In the genomic region with DNA sequence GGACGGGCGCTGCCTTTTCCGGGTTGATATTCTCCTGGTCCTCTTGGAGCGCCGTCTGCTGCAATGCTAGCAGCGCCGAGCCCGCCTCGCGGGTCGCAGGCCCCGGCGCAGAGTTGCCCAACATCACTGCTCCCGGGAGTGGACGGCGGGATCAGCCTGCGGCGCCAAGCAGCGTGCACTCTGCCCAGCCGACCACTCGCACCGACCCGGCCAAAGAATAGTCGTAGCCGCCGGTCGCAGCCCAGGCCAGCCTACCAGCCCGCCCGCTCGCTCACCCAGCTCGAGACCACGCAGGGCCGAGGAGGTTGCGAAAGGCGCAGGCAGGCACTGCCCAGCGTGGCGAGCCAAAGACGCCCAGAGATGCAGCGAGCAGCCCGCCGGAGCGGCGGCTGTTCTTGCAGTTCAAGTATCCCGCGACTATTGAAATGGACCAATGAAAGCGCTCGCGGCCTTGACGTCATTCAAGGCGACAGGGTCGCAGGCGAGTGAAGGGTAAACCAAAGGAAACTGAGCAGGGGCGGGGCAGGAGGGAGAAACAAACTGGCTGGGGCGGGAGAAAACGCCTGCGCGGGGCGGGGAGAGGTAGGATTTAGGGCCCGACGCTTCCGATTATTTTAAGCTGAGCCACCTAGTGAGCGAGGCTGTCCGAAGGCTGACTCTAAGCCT, we compare ENCODE assay signal across 8 cellular contexts. TPM values are rescaled to one million over a fixed set of nuclear protein-coding genes. Genes with fewer than 3 reads are reported as not detected.
DNase-seq lines count a peak whose midpoint lies in the region; FAIRE-seq and TF ChIP-seq lines count a peak whose summit lies in the region.

A gene (minus strand): TSS at position 379 of the 666 bp plus-strand sequence. CDS start 255 bp downstream, at position 124.

- H3K9me3 ChIP-seq in neuronal stem cell (replicated peaks in 1 of 2; ENCODE audit: control insufficient read depth in 2 of 2, insufficient read depth in 1 of 2, low read depth in 1 of 2, low read length in 2 of 2), result no peaks in the 10 kb centered on the region

- peak within 1 kb of the TSS; percentile 55 for H3K4me2 ChIP-seq in neuronal stem cell (ENCODE audit: insufficient read depth, low read length, poor library complexity, severe bottlenecking)

- peak within 1 kb of the TSS; percentile 66 for H3K4ac ChIP-seq in neuronal stem cell (ENCODE audit: low read length)

- no peak within 1 kb of the TSS for H2BK15ac ChIP-seq in neuronal stem cell (ENCODE audit: low read length)

- H3K27me3 ChIP-seq in neuronal stem cell (ENCODE audit: control insufficient read depth in 3 of 3, insufficient read depth in 3 of 3, low read depth in 1 of 3, low read length in 3 of 3), result no peaks in the 10 kb centered on the region

- DNase-seq in GF-D8 (lab: John Stamatoyannopoulos, UW), result peak; percentile 88
- DNase-seq in HEK293T (ENCODE audit: extremely low spot score), result peak; percentile 91
- DNase-seq in MV-4-11 (lab: John Stamatoyannopoulos, UW), result peak; percentile 96
- peak; percentile 96 for DNase-seq in SK-MEL-5 (ENCODE audit: low read depth, low spot score)
- DNase-seq in activated naive CD4-positive, alpha-beta T cell treated with Interleukin-2 at 50 U/mL for 16 hours, result peak; percentile 96
- DNase-seq in frontal cortex (ENCODE audit: low spot score in 2 of 2), result peak; percentile 92 to 97
- DNase-seq in neuronal stem cell (ENCODE audit: low spot score), result peak; percentile 96
- DNase-seq in substantia nigra (lab: John Stamatoyannopoulos, UW), result peak; percentile 50 to 97 (median 91)

- no CpG with 5 or more reads among the region's 63 CpGs for WGBS in neuronal stem cell (ENCODE audit: extremely low coverage in 2 of 2, insufficient read length in 2 of 2, insufficient replicate concordance in 1 of 2), 2 donors

- in situ Hi-C loops in SK-MEL-5 (cut with HindIII; ENCODE audit: low pct_unique_long_range_greater_than_20kb, low sequenced_read_pairs), result no loop called here

- POLR2A ChIA-PET in HEK293T (lab: Yijun Ruan, JAX), result interaction anchor here (1.5 to 2.8 kb wide), 3 partner anchors 11 to 46 kb away, joined by 5 to 11 read pairs (median 8); a partner anchor contains a TSS

- peaks cover 7 to 67% of the 10 kb centered on the region in 2 donors for H3K36me3 ChIP-seq in neuronal stem cell (replicated peaks in 1 of 2; ENCODE audit: control insufficient read depth in 2 of 2, insufficient read depth in 2 of 2, low read length in 2 of 2)

- peaks cover 0 to 8% of the 10 kb centered on the region in 2 donors for H3K4me1 ChIP-seq in neuronal stem cell (ENCODE audit: control insufficient read depth in 2 of 2, insufficient read depth in 1 of 2, low read depth in 1 of 2, low read length in 2 of 2)

- H3K23ac ChIP-seq in neuronal stem cell (ENCODE audit: low read depth, low read length, poor library complexity), result peak within 1 kb of the TSS; percentile 98

- H3K27ac ChIP-seq in neuronal stem cell (replicated peaks; ENCODE audit: low read length) (peak within 1 kb of the TSS; percentile 81), substantia nigra (ENCODE audit: low read depth, low read length, poor library complexity, severe bottlenecking) (no peak within 1 kb of the TSS)

- H2BK120ac ChIP-seq in neuronal stem cell (ENCODE audit: low read depth, low read length), result peak within 1 kb of the TSS; percentile 74

- peak within 1 kb of the TSS; percentile 93 to 98 for H3K4me3 ChIP-seq in neuronal stem cell (ENCODE audit: low read length in 2 of 2)

- FAIRE-seq in frontal cortex (lab: Jason Lieb, UNC), result no peak

- H2AK5ac ChIP-seq in neuronal stem cell (ENCODE audit: low read depth, low read length), result peak within 1 kb of the TSS; percentile 70

- H2BK5ac ChIP-seq in neuronal stem cell (ENCODE audit: low read length), result peak within 1 kb of the TSS; percentile 95

- H2BK12ac ChIP-seq in neuronal stem cell (ENCODE audit: low read length), result no peak within 1 kb of the TSS

- peak within 1 kb of the TSS; percentile 96 for H3K14ac ChIP-seq in neuronal stem cell (ENCODE audit: low read length)

- H2AFZ ChIP-seq in neuronal stem cell (ENCODE audit: low read length), result peak within 1 kb of the TSS; percentile 93

- H3K18ac ChIP-seq in neuronal stem cell (ENCODE audit: low read length), result peak within 1 kb of the TSS; percentile 94

- H3K79me1 ChIP-seq in neuronal stem cell (ENCODE audit: low read depth, low read length), result peaks cover 5% of the 10 kb centered on the region

- peak within 1 kb of the TSS; percentile 96 for H3K9ac ChIP-seq in neuronal stem cell (ENCODE audit: low read depth, low read length, poor library complexity)

- H4K91ac ChIP-seq in neuronal stem cell (ENCODE audit: low read depth, low read length, poor library complexity), result peak within 1 kb of the TSS; percentile 79

- H4K8ac ChIP-seq in neuronal stem cell (ENCODE audit: low read depth, low read length), result no peak within 1 kb of the TSS

- CTCF ChIA-PET in HEK293T (lab: Yijun Ruan, JAX), result no interaction called here

TF ChIP-seq in HEK293T, 16 proteins besides CTCF, POLR2A, EP300 and RAD21:
- no peak for TF ChIP-seq ZNF384 (IDR thresholded peaks at IDR 0.05)
- no peak for TF ChIP-seq ARNT (IDR thresholded peaks at IDR 0.05)
- no peak for TF ChIP-seq FOXA1 (IDR thresholded peaks at IDR 0.05)
- no peak for TF ChIP-seq SP1 (IDR thresholded peaks at IDR 0.05)
- TF ChIP-seq NFRKB (IDR thresholded peaks at IDR 0.05), result no peak
- peak; percentile 48; the same call in 1 of the 2 replicates for TF ChIP-seq L3MBTL2 (conservative IDR thresholded peaks at IDR 0.05)
- TF ChIP-seq FOXM1 (IDR thresholded peaks at IDR 0.05; ENCODE audit: borderline replicate concordance), result peak; percentile 100
- TF ChIP-seq, protein P1, sequence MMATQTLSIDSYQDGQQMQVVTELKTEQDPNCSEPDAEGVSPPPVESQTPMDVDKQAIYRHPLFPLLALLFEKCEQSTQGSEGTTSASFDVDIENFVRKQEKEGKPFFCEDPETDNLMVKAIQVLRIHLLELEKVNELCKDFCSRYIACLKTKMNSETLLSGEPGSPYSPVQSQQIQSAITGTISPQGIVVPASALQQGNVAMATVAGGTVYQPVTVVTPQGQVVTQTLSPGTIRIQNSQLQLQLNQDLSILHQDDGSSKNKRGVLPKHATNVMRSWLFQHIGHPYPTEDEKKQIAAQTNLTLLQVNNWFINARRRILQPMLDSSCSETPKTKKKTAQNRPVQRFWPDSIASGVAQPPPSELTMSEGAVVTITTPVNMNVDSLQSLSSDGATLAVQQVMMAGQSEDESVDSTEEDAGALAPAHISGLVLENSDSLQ (IDR thresholded peaks at IDR 0.05), result peak; percentile 47

RNA-seq across cellular contexts. Expression of the gene that starts here (rescaled TPM):
- total RNA-seq in SK-MEL-5 (2014; rRNA removed; shearing (Covaris generic)), result 37.0 and 42.4 TPM in 2 replicates
- polyA plus RNA-seq in SK-MEL-5 (2015; cell fraction: cytosol; rRNA removed), result 32.8 and 38.3 TPM in 2 replicates
- 15.8 and 19.5 TPM in 2 replicates for polyA plus RNA-seq in SK-MEL-5 (2015; cell fraction: nucleus; rRNA removed)
- 6.9 TPM for total RNA-seq in frontal cortex
- polyA plus RNA-seq in neuronal stem cell (2013, experiment 1 of 2), result 102 TPM
- polyA plus RNA-seq in neuronal stem cell (2013, experiment 2 of 2), result 102 TPM
